Comparison of ENCODE assay signal across 28 cellular contexts in genomic region chr1:94202241-94202640, GRCh38. TPM values are rescaled to one million over a fixed set of nuclear protein-coding genes. Genes with fewer than 3 reads are reported as not detected.
"Had no signal": no experiment of that assay in that cellular context is flagged by ENCODE, and none has a peak within 500 bp of the region (broad histone marks: within the 10 kb centered on the region; RNA-seq: fewer than 3 reads in every experiment).

No MANE protein-coding gene starts in this region.

- H3K36me3 ChIP-seq: colonic mucosa had no signal

- DNase-seq: activated CD4-positive, alpha-beta T cell treated with anti-CD3 and anti-CD28 coated beads for 36 hours; activated CD4-positive, CD25-positive, alpha-beta regulatory T cell; activated CD8-positive, alpha-beta memory T cell treated with anti-CD3 and anti-CD28 coated beads, Interleukin-2, amount 10 ng/mL, durations not matched to agents 7 days and 5 days; activated CD8-positive, alpha-beta T cell treated with anti-CD3 and anti-CD28 coated beads, Interleukin-2, amount 10 ng/mL, durations not matched to agents 7 days and 5 days; activated naive CD4-positive, alpha-beta T cell; activated T-cell treated with anti-CD3 and anti-CD28 coated beads, Interleukin-2, amount 50 U/mL, for 48 hours; anterior cingulate cortex; cerebellar nuclear complex; colonic mucosa; effector CD8-positive, alpha-beta T cell; islet precursor cell; left cardiac atrium; naive thymus-derived CD8-positive, alpha-beta T cell; nucleus accumbens; stimulated activated CD4-positive, alpha-beta T cell treated with anti-CD3 and anti-CD28 coated beads, Interleukin-15, amount 100 ng/mL, for 24 hours; stimulated activated CD4-positive, alpha-beta T cell treated with anti-CD3 and anti-CD28 coated beads, Interleukin-2, amount 100 ng/mL, for 24 hours; stimulated activated naive B cell treated with anti-CD40 and anti-IgM and Interleukin-4, amounts not matched to agents 10 μg/mL and 1 μg/mL and 100 μg/mL, for 72 hours; tibial artery; upper lobe of right lung had no signal

- H3K36me3 Mint-ChIP-seq: activated CD8-positive, alpha-beta memory T cell treated with anti-CD3 and anti-CD28 coated beads, Interleukin-2, amount 10 ng/mL, durations not matched to agents 7 days and 5 days; activated naive CD8-positive, alpha-beta T cell; naive thymus-derived CD8-positive, alpha-beta T cell; stimulated activated naive B cell treated with anti-CD40 and anti-IgM and Interleukin-4, amounts not matched to agents 10 μg/mL and 1 μg/mL and 100 μg/mL, for 72 hours had no signal

- H3K9me3 ChIP-seq: colonic mucosa, gastroesophageal sphincter, right atrium auricular region, suprapubic skin, tibial artery, upper lobe of right lung had no signal

- H3K4me1 ChIP-seq: colonic mucosa, gastroesophageal sphincter, parathyroid adenoma, right atrium auricular region, suprapubic skin, upper lobe of right lung had no signal

- H3K4me3 ChIP-seq: cardiac muscle cell, colonic mucosa, gastroesophageal sphincter, hepatocyte, right atrium auricular region, smooth muscle cell, suprapubic skin, tibial artery, upper lobe of right lung had no signal

- H3K27me3 ChIP-seq: cardiac muscle cell, colonic mucosa, gastroesophageal sphincter, hepatocyte, right atrium auricular region, suprapubic skin, tibial artery, upper lobe of right lung had no signal

- H3K27ac Mint-ChIP-seq: activated CD4-positive, alpha-beta T cell treated with anti-CD3 and anti-CD28 coated beads for 36 hours; activated CD8-positive, alpha-beta memory T cell treated with anti-CD3 and anti-CD28 coated beads, Interleukin-2, amount 10 ng/mL, durations not matched to agents 7 days and 5 days; activated CD8-positive, alpha-beta T cell treated with anti-CD3 and anti-CD28 coated beads, Interleukin-2, amount 10 ng/mL, durations not matched to agents 7 days and 5 days; activated naive CD8-positive, alpha-beta T cell; naive thymus-derived CD8-positive, alpha-beta T cell; stimulated activated naive B cell treated with anti-CD40 and anti-IgM and Interleukin-4, amounts not matched to agents 10 μg/mL and 1 μg/mL and 100 μg/mL, for 72 hours had no signal

- H3K9me3 Mint-ChIP-seq: naive thymus-derived CD8-positive, alpha-beta T cell; neural crest cell; stimulated activated naive B cell treated with anti-CD40 and anti-IgM and Interleukin-4, amounts not matched to agents 10 μg/mL and 1 μg/mL and 100 μg/mL, for 72 hours had no signal

- H3K27ac ChIP-seq: cardiac muscle cell, colonic mucosa, gastroesophageal sphincter, hepatocyte, parathyroid adenoma, right atrium auricular region, suprapubic skin, tibial artery, upper lobe of right lung had no signal

- H3K4me1 Mint-ChIP-seq: activated CD4-positive, alpha-beta T cell treated with anti-CD3 and anti-CD28 coated beads for 36 hours; activated CD8-positive, alpha-beta memory T cell treated with anti-CD3 and anti-CD28 coated beads, Interleukin-2, amount 10 ng/mL, durations not matched to agents 7 days and 5 days; naive thymus-derived CD8-positive, alpha-beta T cell; neural crest cell; stimulated activated naive B cell treated with anti-CD40 and anti-IgM and Interleukin-4, amounts not matched to agents 10 μg/mL and 1 μg/mL and 100 μg/mL, for 72 hours had no signal

- ATAC-seq: activated CD4-positive, alpha-beta T cell treated with anti-CD3 and anti-CD28 coated beads for 36 hours; activated CD8-positive, alpha-beta memory T cell treated with anti-CD3 and anti-CD28 coated beads, Interleukin-2, amount 10 ng/mL, durations not matched to agents 7 days and 5 days; activated CD8-positive, alpha-beta T cell treated with anti-CD3 and anti-CD28 coated beads, Interleukin-2, amount 10 ng/mL, durations not matched to agents 7 days and 5 days; gastroesophageal sphincter; left cardiac atrium; naive thymus-derived CD8-positive, alpha-beta T cell; stimulated activated naive B cell treated with anti-CD40 and anti-IgM and Interleukin-4, amounts not matched to agents 10 μg/mL and 1 μg/mL and 100 μg/mL, for 72 hours; upper lobe of right lung had no signal

- H3K4me3 Mint-ChIP-seq: activated CD4-positive, alpha-beta T cell treated with anti-CD3 and anti-CD28 coated beads for 36 hours; activated CD8-positive, alpha-beta memory T cell treated with anti-CD3 and anti-CD28 coated beads, Interleukin-2, amount 10 ng/mL, durations not matched to agents 7 days and 5 days; activated CD8-positive, alpha-beta T cell treated with anti-CD3 and anti-CD28 coated beads, Interleukin-2, amount 10 ng/mL, durations not matched to agents 7 days and 5 days; activated naive CD8-positive, alpha-beta T cell; naive thymus-derived CD8-positive, alpha-beta T cell; neural crest cell; stimulated activated naive B cell treated with anti-CD40 and anti-IgM and Interleukin-4, amounts not matched to agents 10 μg/mL and 1 μg/mL and 100 μg/mL, for 72 hours had no signal

RNA-seq across cellular contexts. Expression of gene ARHGAP29, which starts 35.1 kb away (rescaled TPM):
- total RNA-seq: activated CD8-positive, alpha-beta memory T cell treated with anti-CD3 and anti-CD28 coated beads, Interleukin-2, amount 10 ng/mL, durations not matched to agents 7 days and 5 days; activated CD8-positive, alpha-beta T cell treated with anti-CD3 and anti-CD28 coated beads, Interleukin-2, amount 10 ng/mL, durations not matched to agents 7 days and 5 days; naive thymus-derived CD8-positive, alpha-beta T cell had no signal
- polyA plus RNA-seq: naive thymus-derived CD8-positive, alpha-beta T cell had no signal
